In the genomic region with DNA sequence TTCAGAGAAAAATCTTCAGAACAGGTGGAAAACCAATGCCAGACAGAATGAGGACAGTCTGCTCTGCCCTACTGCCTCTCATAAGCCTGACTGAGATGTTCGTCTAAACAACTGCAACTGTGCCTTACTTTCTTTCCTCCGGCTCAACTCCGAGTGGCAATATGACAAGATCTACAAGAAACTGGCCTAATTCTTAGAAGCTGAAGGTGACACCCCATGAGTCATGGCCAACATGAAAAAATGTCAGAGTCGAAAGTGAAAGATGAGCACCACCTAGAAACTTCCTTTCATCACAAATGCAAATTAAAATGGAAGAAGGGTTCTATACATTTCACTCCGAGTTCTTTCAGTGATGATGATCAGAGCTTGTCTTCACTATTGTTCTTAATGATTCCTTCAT, we compare ENCODE assay signal across 1 cellular context.
A peak's percentile ranks its signal among the peaks of the same experiment; 100 is the strongest.
TF ChIP-seq lines count a peak whose summit lies in the region.

No MANE protein-coding gene starts in this region.

TF ChIP-seq in K562, 482 proteins besides CTCF, POLR2A, EP300 and RAD21 (continued from another document and continues in another):
- TF ChIP-seq, protein P1, sequence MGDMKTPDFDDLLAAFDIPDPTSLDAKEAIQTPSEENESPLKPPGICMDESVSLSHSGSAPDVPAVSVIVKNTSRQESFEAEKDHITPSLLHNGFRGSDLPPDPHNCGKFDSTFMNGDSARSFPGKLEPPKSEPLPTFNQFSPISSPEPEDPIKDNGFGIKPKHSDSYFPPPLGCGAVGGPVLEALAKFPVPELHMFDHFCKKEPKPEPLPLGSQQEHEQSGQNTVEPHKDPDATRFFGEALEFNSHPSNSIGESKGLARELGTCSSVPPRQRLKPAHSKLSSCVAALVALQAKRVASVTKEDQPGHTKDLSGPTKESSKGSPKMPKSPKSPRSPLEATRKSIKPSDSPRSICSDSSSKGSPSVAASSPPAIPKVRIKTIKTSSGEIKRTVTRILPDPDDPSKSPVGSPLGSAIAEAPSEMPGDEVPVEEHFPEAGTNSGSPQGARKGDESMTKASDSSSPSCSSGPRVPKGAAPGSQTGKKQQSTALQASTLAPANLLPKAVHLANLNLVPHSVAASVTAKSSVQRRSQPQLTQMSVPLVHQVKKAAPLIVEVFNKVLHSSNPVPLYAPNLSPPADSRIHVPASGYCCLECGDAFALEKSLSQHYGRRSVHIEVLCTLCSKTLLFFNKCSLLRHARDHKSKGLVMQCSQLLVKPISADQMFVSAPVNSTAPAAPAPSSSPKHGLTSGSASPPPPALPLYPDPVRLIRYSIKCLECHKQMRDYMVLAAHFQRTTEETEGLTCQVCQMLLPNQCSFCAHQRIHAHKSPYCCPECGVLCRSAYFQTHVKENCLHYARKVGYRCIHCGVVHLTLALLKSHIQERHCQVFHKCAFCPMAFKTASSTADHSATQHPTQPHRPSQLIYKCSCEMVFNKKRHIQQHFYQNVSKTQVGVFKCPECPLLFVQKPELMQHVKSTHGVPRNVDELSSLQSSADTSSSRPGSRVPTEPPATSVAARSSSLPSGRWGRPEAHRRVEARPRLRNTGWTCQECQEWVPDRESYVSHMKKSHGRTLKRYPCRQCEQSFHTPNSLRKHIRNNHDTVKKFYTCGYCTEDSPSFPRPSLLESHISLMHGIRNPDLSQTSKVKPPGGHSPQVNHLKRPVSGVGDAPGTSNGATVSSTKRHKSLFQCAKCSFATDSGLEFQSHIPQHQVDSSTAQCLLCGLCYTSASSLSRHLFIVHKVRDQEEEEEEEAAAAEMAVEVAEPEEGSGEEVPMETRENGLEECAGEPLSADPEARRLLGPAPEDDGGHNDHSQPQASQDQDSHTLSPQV (IDR thresholded peaks at IDR 0.05): peak; percentile 78
- TF ChIP-seq EP400 (IDR thresholded peaks at IDR 0.05) (peak; percentile 46; the same call in 1 of the 2 replicates), SMARCE1 (IDR thresholded peaks at IDR 0.05) (peak; percentile 81), ATF7 (IDR thresholded peaks at IDR 0.05) (peak; percentile 58; the same call in 1 of the 2 replicates), ARID1B (IDR thresholded peaks at IDR 0.05) (peak; percentile 81), ETS2 (tag; IDR thresholded peaks at IDR 0.05; ENCODE audit: borderline replicate concordance, poor library complexity, severe bottlenecking) (no peak), FOSL1 (tag; conservative IDR thresholded peaks at IDR 0.05) (peak; percentile 96), SMARCA4 (IDR thresholded peaks at IDR 0.05) (peak; percentile 85), EHMT2 (IDR thresholded peaks at IDR 0.05) (0 out of 2 replicates have a peak, but pooled peaks have one; percentile 58), ZEB2 (IDR thresholded peaks at IDR 0.05) (peak; percentile 34; the same call in 1 of the 2 replicates), ARNT (IDR thresholded peaks at IDR 0.05) (peak in 1 of 2 experiments; percentile 48; a peak in 1 of 4 replicates), FOXK2 (conservative IDR thresholded peaks at IDR 0.05 in 1 of 2, IDR thresholded peaks at IDR 0.05 in 1 of 2; ENCODE audit: low read depth in 2 of 2) (peak; percentile 58 to 81), CBX3 (IDR thresholded peaks at IDR 0.05; ENCODE audit: borderline replicate concordance in 1 of 2, low read length in 2 of 2) (peak in 1 of 2 experiments; percentile 47; a peak in 1 of 3 replicates), FOS (IDR thresholded peaks at IDR 0.05; ENCODE audit: extremely low read depth, insufficient read length) (peak; percentile 38), POLR2AphosphoS5 (IDR thresholded peaks at IDR 0.05; ENCODE audit: control insufficient read depth, insufficient read depth, low read depth, low read length) (0 out of 2 replicates have a peak, but pooled peaks have one; percentile 32), DACH1 (IDR thresholded peaks at IDR 0.05; ENCODE audit: partially characterized antibody) (no peak), ZNF184 (CRISPR knock-in tag; IDR thresholded peaks at IDR 0.05) (no peak), IRF2 (CRISPR knock-in tag; IDR thresholded peaks at IDR 0.05) (no peak), LEF1 (IDR thresholded peaks at IDR 0.05) (peak; percentile 79; the same call in 1 of the 2 replicates), SOX6 (IDR thresholded peaks at IDR 0.05) (peak; percentile 44; the same call in 1 of the 2 replicates), SMAD4 (CRISPR knock-in tag; conservative IDR thresholded peaks at IDR 0.05) (peak; percentile 36; the same call in 1 of the 2 replicates), MEIS2 (IDR thresholded peaks at IDR 0.05; ENCODE audit: partially characterized antibody) (peak; percentile 90), BACH1 (tag; IDR thresholded peaks at IDR 0.05) (0 out of 2 replicates have a peak, but pooled peaks have one; percentile 45), GATA2 (CRISPR knock-in tag; IDR thresholded peaks at IDR 0.05) (0 out of 2 replicates have a peak, but pooled peaks have one; percentile 41), POLR2H (tag; IDR thresholded peaks at IDR 0.05; ENCODE audit: low read depth) (peak; percentile 36), NBN (IDR thresholded peaks at IDR 0.05; ENCODE audit: low read depth) (0 out of 2 replicates have a peak, but pooled peaks have one; percentile 56), ZNF384 (IDR thresholded peaks at IDR 0.05; ENCODE audit: low read depth, low read length) (peak; percentile 84), JUND (IDR thresholded peaks at IDR 0.05; ENCODE audit: borderline replicate concordance, low read depth, low read length) (peak; percentile 98), JUND (tag; IDR thresholded peaks at IDR 0.05; ENCODE audit: borderline replicate concordance, low read depth, low read length) (peak; percentile 97), NFATC3 (IDR thresholded peaks at IDR 0.05) (no peak), HDAC1 (IDR thresholded peaks at IDR 0.05) (peak in 1 of 2 experiments; percentile 29; a peak in 1 of 4 replicates), NCOA1 (IDR thresholded peaks at IDR 0.05; ENCODE audit: low read depth) (0 out of 2 replicates have a peak, but pooled peaks have one; percentile 41), YY1 (IDR thresholded peaks at IDR 0.05; ENCODE audit: borderline replicate concordance in 1 of 3, control insufficient read depth in 1 of 3, extremely low read depth in 1 of 3, insufficient read depth in 3 of 3, insufficient read length in 1 of 3, insufficient replicate concordance in 2 of 3, low read depth in 1 of 3, low read length in 2 of 3) (peak in 1 of 3 experiments; percentile 25), JUN (IDR thresholded peaks at IDR 0.05; ENCODE audit: borderline replicate concordance, low read depth, low read length) (peak; percentile 84), JUN (CRISPR knock-in tag; IDR thresholded peaks at IDR 0.05; ENCODE audit: borderline replicate concordance) (no peak), DPF2 (IDR thresholded peaks at IDR 0.05) (peak; percentile 88)
- TF ChIP-seq, protein P2, sequence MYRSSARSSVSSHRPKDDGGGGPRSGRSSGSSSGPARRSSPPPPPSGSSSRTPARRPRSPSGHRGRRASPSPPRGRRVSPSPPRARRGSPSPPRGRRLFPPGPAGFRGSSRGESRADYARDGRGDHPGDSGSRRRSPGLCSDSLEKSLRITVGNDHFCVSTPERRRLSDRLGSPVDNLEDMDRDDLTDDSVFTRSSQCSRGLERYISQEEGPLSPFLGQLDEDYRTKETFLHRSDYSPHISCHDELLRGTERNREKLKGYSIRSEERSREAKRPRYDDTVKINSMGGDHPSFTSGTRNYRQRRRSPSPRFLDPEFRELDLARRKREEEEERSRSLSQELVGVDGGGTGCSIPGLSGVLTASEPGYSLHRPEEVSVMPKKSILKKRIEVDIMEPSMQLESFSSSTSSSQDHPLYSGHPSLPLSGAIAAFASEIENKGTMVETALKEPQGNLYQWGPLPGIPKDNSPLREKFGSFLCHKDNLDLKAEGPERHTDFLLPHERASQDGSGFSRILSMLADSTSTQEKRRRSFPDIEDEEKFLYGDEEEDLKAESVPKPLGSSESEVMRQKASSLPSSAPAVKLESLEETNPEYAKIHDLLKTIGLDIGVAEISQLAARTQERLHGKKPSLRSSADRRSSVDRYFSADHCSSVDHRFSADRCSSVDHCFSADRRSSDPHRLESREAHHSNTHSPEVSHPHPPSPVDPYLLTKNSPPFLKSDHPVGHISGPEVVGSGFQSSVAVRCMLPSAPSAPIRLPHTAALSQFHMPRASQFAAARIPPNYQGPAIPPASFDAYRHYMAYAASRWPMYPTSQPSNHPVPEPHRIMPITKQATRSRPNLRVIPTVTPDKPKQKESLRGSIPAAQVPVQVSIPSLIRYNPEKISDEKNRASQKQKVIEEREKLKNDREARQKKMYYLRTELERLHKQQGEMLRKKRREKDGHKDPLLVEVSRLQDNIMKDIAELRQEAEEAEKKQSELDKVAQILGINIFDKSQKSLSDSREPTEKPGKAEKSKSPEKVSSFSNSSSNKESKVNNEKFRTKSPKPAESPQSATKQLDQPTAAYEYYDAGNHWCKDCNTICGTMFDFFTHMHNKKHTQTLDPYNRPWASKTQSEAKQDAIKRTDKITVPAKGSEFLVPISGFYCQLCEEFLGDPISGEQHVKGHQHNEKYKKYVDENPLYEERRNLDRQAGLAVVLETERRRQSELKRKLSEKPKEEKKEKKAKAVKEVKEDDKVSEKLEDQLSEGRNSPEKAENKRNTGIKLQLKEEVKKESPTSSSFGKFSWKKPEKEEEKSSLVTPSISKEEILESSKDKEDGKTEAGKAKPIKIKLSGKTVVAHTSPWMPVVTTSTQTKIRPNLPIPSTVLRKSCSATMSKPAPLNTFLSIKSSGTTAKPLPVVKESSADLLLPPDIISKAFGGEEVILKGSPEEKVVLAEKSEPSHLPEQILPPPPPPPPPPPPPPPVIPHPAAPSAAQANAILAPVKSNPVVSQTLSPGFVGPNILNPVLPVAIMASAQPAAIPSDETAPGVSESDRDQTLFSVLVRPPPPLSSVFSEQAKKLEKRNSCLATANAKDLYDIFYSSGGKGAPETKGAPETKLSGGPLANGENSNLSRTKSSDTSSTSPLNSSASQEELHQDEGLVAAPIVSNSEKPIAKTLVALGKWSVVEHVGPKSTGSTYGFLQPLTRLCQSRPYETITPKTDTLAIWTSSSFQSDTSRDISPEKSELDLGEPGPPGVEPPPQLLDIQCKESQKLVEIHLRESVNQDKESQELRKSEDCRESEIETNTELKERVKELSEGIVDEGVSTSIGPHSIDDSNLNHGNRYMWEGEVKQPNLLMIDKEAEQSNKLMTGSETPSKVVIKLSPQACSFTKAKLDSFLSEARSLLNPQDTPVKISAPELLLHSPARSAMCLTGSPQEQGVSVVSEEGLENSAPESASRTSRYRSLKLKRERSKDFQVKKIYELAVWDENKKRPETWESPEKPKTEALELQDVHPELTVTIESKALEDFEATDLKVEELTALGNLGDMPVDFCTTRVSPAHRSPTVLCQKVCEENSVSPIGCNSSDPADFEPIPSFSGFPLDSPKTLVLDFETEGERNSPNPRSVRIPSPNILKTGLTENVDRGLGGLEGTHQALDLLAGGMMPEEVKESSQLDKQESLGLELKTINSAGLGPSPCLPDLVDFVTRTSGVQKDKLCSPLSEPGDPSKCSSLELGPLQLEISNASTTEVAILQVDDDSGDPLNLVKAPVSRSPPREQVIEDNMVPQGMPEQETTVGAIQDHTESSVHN (IDR thresholded peaks at IDR 0.05; ENCODE audit: borderline replicate concordance in 1 of 2, low read depth in 1 of 2): peak in 1 of 2 experiments; percentile 79; a peak in 2 of 4 replicates
- TF ChIP-seq, protein P3, sequence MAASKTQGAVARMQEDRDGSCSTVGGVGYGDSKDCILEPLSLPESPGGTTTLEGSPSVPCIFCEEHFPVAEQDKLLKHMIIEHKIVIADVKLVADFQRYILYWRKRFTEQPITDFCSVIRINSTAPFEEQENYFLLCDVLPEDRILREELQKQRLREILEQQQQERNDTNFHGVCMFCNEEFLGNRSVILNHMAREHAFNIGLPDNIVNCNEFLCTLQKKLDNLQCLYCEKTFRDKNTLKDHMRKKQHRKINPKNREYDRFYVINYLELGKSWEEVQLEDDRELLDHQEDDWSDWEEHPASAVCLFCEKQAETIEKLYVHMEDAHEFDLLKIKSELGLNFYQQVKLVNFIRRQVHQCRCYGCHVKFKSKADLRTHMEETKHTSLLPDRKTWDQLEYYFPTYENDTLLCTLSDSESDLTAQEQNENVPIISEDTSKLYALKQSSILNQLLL (CRISPR knock-in tag; IDR thresholded peaks at IDR 0.05; ENCODE audit: borderline replicate concordance): no peak
- TF ChIP-seq, protein P4, sequence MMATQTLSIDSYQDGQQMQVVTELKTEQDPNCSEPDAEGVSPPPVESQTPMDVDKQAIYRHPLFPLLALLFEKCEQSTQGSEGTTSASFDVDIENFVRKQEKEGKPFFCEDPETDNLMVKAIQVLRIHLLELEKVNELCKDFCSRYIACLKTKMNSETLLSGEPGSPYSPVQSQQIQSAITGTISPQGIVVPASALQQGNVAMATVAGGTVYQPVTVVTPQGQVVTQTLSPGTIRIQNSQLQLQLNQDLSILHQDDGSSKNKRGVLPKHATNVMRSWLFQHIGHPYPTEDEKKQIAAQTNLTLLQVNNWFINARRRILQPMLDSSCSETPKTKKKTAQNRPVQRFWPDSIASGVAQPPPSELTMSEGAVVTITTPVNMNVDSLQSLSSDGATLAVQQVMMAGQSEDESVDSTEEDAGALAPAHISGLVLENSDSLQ (IDR thresholded peaks at IDR 0.05): peak; percentile 87
- TF ChIP-seq, protein P5, sequence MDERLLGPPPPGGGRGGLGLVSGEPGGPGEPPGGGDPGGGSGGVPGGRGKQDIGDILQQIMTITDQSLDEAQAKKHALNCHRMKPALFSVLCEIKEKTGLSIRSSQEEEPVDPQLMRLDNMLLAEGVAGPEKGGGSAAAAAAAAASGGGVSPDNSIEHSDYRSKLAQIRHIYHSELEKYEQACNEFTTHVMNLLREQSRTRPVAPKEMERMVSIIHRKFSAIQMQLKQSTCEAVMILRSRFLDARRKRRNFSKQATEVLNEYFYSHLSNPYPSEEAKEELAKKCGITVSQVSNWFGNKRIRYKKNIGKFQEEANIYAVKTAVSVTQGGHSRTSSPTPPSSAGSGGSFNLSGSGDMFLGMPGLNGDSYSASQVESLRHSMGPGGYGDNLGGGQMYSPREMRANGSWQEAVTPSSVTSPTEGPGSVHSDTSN (CRISPR knock-in tag; IDR thresholded peaks at IDR 0.05; ENCODE audit: low read depth): no peak
- TF ChIP-seq, protein P5 (tag; conservative IDR thresholded peaks at IDR 0.05; ENCODE audit: low read depth): peak; percentile 76
- TF ChIP-seq, protein P6, sequence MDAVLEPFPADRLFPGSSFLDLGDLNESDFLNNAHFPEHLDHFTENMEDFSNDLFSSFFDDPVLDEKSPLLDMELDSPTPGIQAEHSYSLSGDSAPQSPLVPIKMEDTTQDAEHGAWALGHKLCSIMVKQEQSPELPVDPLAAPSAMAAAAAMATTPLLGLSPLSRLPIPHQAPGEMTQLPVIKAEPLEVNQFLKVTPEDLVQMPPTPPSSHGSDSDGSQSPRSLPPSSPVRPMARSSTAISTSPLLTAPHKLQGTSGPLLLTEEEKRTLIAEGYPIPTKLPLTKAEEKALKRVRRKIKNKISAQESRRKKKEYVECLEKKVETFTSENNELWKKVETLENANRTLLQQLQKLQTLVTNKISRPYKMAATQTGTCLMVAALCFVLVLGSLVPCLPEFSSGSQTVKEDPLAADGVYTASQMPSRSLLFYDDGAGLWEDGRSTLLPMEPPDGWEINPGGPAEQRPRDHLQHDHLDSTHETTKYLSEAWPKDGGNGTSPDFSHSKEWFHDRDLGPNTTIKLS (IDR thresholded peaks at IDR 0.05; ENCODE audit: borderline replicate concordance, low read depth): peak; percentile 10; the same call in 1 of the 2 replicates
